ENCODE assay signal across 26 cellular contexts in genomic region chrX:139170526-139171173, GRCh38.
A peak's percentile ranks its signal among the peaks of the same experiment; 100 is the strongest.
DNase-seq lines count a peak whose midpoint lies in the region; FAIRE-seq and TF ChIP-seq lines count a peak whose summit lies in the region.
"Had no signal": no experiment of that assay in that cellular context is flagged by ENCODE, and none has a peak within 500 bp of the region (broad histone marks: within the 10 kb centered on the region; RNA-seq: fewer than 3 reads in every experiment).

No MANE protein-coding gene starts in this region.

- H2BK20ac ChIP-seq in H1 (ENCODE audit: low read length): no peak overlapping the region

- no peak overlapping the region for H3K56ac ChIP-seq in H1 (replicated peaks; ENCODE audit: insufficient read length, low read depth, low read length)

- H2BK12ac ChIP-seq in H1 (ENCODE audit: low read depth, low read length): no peak overlapping the region

- no peaks in the 10 kb centered on the region for H4K20me1 ChIP-seq in H1 (replicated peaks in 1 of 2; ENCODE audit: control insufficient read depth in 1 of 2, insufficient read depth in 2 of 2, low read length in 2 of 2)
- H4K20me1 ChIP-seq: BLaER1 treated with 17β-estradiol and CSF1 and Interleukin-3, amounts not matched to agents 10 nM and 100 nM had no signal

- no peaks in the 10 kb centered on the region for H3K36me3 ChIP-seq in H1 (ENCODE audit: control insufficient read depth in 2 of 4, insufficient read depth in 4 of 4, low read length in 3 of 4)
- H3K36me3 ChIP-seq: BLaER1 treated with 17β-estradiol and CSF1 and Interleukin-3, amounts not matched to agents 10 nM and 100 nM had no signal

- TF ChIP-seq RAD21 in H1 (IDR thresholded peaks at IDR 0.05 in 1 of 2, conservative IDR thresholded peaks at IDR 0.05 in 1 of 2; ENCODE audit: low read depth in 2 of 2, low read length in 2 of 2): no peak

- no peak overlapping the region for H3K14ac ChIP-seq in H1 (ENCODE audit: insufficient read length)

- no peak overlapping the region for H3K4ac ChIP-seq in H1 (replicated peaks; ENCODE audit: insufficient read length, low read depth, low read length)

- H4K5ac ChIP-seq in H1 (ENCODE audit: insufficient read length, low read depth, low read length): no peak overlapping the region

- 70% methylated on average over 5 of the region's 5 CpGs; no CpG with 5 or more reads in 1 of the 2 experiments for WGBS in H1 (ENCODE audit: extremely low coverage in 1 of 2, insufficient coverage in 1 of 2, insufficient read length in 1 of 2, insufficient replicate concordance in 2 of 2, low coverage in 1 of 2, low lambda C conversion rate in 2 of 2, missing lambda C conversion rate in 1 of 2), 2 experiments

- TF ChIP-seq CTCF in H1 (IDR thresholded peaks at IDR 0.05; ENCODE audit: control extremely low read depth in 1 of 3, insufficient read depth in 1 of 3, low read depth in 1 of 3, low read length in 3 of 3): no peak
- TF ChIP-seq CTCF in neural crest cell (conservative IDR thresholded peaks at IDR 0.05): no peak

- peaks cover 23% of the 10 kb centered on the region for H3K36me3 Mint-ChIP-seq in neural crest cell (ENCODE audit: low read depth)
- H3K36me3 Mint-ChIP-seq in activated CD4-positive, alpha-beta T cell treated with anti-CD3 and anti-CD28 coated beads, Interleukin-2, amount 10 ng/mL, durations not matched to agents 7 days and 5 days (ENCODE audit: low read depth): no peaks in the 10 kb centered on the region
- no peaks in the 10 kb centered on the region for H3K36me3 Mint-ChIP-seq in activated naive CD8-positive, alpha-beta T cell treated with anti-CD3 and anti-CD28 coated beads for 36 hours
- H3K36me3 Mint-ChIP-seq: CD14-positive monocyte; CD4-positive, alpha-beta memory T cell; CD4-positive, CD25-positive, alpha-beta regulatory T cell; CD8-positive, alpha-beta memory T cell had no signal

- H4K91ac ChIP-seq in H1 (replicated peaks; ENCODE audit: insufficient read length, low read length): no peak overlapping the region

- no peak overlapping the region for H3K27ac ChIP-seq in H1 (ENCODE audit: low read depth, low read length)
- H3K27ac ChIP-seq: A549; BLaER1 treated with 17β-estradiol and CSF1 and Interleukin-3, amounts not matched to agents 10 nM and 100 nM had no signal

- H3K79me1 ChIP-seq in H1 (ENCODE audit: low read depth, low read length): no peaks in the 10 kb centered on the region

- H3K9ac ChIP-seq in H1 (replicated peaks in 1 of 4; ENCODE audit: extremely low read depth in 1 of 4, low read depth in 3 of 4, low read length in 3 of 4): no peak overlapping the region
- H3K9ac ChIP-seq: BLaER1 treated with 17β-estradiol and CSF1 and Interleukin-3, amounts not matched to agents 10 nM and 100 nM had no signal

- H3K4me2 ChIP-seq in H1 (ENCODE audit: insufficient read depth in 1 of 2, low read depth in 2 of 2, low read length in 2 of 2): no peak overlapping the region
- H3K4me2 ChIP-seq: A549; BLaER1 treated with 17β-estradiol and CSF1 and Interleukin-3, amounts not matched to agents 10 nM and 100 nM had no signal

- H3K23ac ChIP-seq in H1 (ENCODE audit: insufficient read length): no peak overlapping the region

- no peak for DNase-seq in H1 (ENCODE audit: low read depth in 1 of 2, low spot score in 2 of 2)
- no peak for DNase-seq in neural crest cell (ENCODE audit: low read depth, low spot score)
- DNase-seq in activated CD4-positive, CD25-positive, alpha-beta regulatory T cell (lab: John Stamatoyannopoulos, UW): no peak
- DNase-seq in activated CD4-positive, alpha-beta T cell treated with anti-CD3 and anti-CD28 coated beads, Interleukin-2, amount 10 ng/mL, durations not matched to agents 7 days and 5 days: no peak
- DNase-seq in activated naive CD8-positive, alpha-beta T cell treated with anti-CD3 and anti-CD28 coated beads for 36 hours: no peak
- DNase-seq: 8988T; AML-193; CD4-positive, alpha-beta memory T cell; CD4-positive, CD25-positive, alpha-beta regulatory T cell; CD8-positive, alpha-beta memory T cell; COR-L47; DMS 273 treated with DMSO at 0.1 percent for 48 hours; DMS153; DMS53; DMS79; DND-41; EL; GDM1 had no signal

- H4K8ac ChIP-seq in H1 (ENCODE audit: extremely low read depth, insufficient read depth, low read length): no peak overlapping the region

- H2BK5ac ChIP-seq in H1 (ENCODE audit: low read depth, low read length): no peak overlapping the region

- H3K27ac Mint-ChIP-seq in neural crest cell (ENCODE audit: unreplicated experiment): peak overlapping the region; percentile 1
- H3K27ac Mint-ChIP-seq in activated CD4-positive, alpha-beta T cell treated with anti-CD3 and anti-CD28 coated beads, Interleukin-2, amount 10 ng/mL, durations not matched to agents 7 days and 5 days: no peak overlapping the region
- no peak overlapping the region for H3K27ac Mint-ChIP-seq in activated naive CD8-positive, alpha-beta T cell treated with anti-CD3 and anti-CD28 coated beads for 36 hours
- H3K27ac Mint-ChIP-seq: B cell; CD14-positive monocyte; CD8-positive, alpha-beta memory T cell had no signal

- no peaks in the 10 kb centered on the region for H3K9me3 Mint-ChIP-seq in neural crest cell
- no peaks in the 10 kb centered on the region for H3K9me3 Mint-ChIP-seq in activated CD4-positive, alpha-beta T cell treated with anti-CD3 and anti-CD28 coated beads, Interleukin-2, amount 10 ng/mL, durations not matched to agents 7 days and 5 days
- no peaks in the 10 kb centered on the region for H3K9me3 Mint-ChIP-seq in activated naive CD8-positive, alpha-beta T cell treated with anti-CD3 and anti-CD28 coated beads for 36 hours
- H3K9me3 Mint-ChIP-seq: CD4-positive, alpha-beta memory T cell; CD8-positive, alpha-beta memory T cell had no signal

- peak; percentile 58 for FAIRE-seq in H1 (lab: Jason Lieb, UNC)
- FAIRE-seq: GM12878, GM12892, GM18507 had no signal

- no peaks in the 10 kb centered on the region for H3K9me3 ChIP-seq in H1 (ENCODE audit: insufficient read depth in 2 of 2, low read depth in 1 of 2, low read length in 1 of 2)
- no peaks in the 10 kb centered on the region for H3K9me3 ChIP-seq in iPS-18c (ENCODE audit: control insufficient read depth, insufficient read depth, low read length)
- H3K9me3 ChIP-seq: A549; BLaER1 treated with 17β-estradiol and CSF1 and Interleukin-3, amounts not matched to agents 10 nM and 100 nM had no signal

- CTCF ChIA-PET in H1 (lab: Charles Lee; ENCODE audit: partially characterized antibody): no interaction called here
- CTCF ChIA-PET in activated CD4-positive, alpha-beta T cell treated with anti-CD3 and anti-CD28 coated beads, Interleukin-2, amount 10 ng/mL, durations not matched to agents 7 days and 5 days (lab: Charles Lee): no interaction called here

- H2BK15ac ChIP-seq in H1 (ENCODE audit: low read length): no peak overlapping the region

- H2AFZ ChIP-seq in H1 (ENCODE audit: low read length): no peak overlapping the region

- H3K4me1 ChIP-seq in H1 (replicated peaks in 1 of 4; ENCODE audit: control insufficient read depth in 3 of 4, insufficient read depth in 4 of 4, low read length in 3 of 4): 0 out of 7 replicates have a peak, but pooled peaks cover 0 to 3% (median 0%) of the 10 kb centered on the region in 4 experiments
- H3K4me1 ChIP-seq: A549; BLaER1 treated with 17β-estradiol and CSF1 and Interleukin-3, amounts not matched to agents 10 nM and 100 nM had no signal

- no peaks in the 10 kb centered on the region for H3K27me3 Mint-ChIP-seq in neural crest cell (ENCODE audit: low read depth)
- no peaks in the 10 kb centered on the region for H3K27me3 Mint-ChIP-seq in activated CD4-positive, alpha-beta T cell treated with anti-CD3 and anti-CD28 coated beads, Interleukin-2, amount 10 ng/mL, durations not matched to agents 7 days and 5 days
- no peaks in the 10 kb centered on the region for H3K27me3 Mint-ChIP-seq in activated naive CD8-positive, alpha-beta T cell treated with anti-CD3 and anti-CD28 coated beads for 36 hours
- H3K27me3 Mint-ChIP-seq: B cell; CD4-positive, alpha-beta memory T cell; CD4-positive, CD25-positive, alpha-beta regulatory T cell had no signal

- H3K23me2 ChIP-seq in H1 (ENCODE audit: low read depth, low read length): no peaks in the 10 kb centered on the region

- no peak overlapping the region for H2AK5ac ChIP-seq in H1 (ENCODE audit: low read depth, low read length)

- TF ChIP-seq EP300 in H1 (IDR thresholded peaks at IDR 0.05; ENCODE audit: borderline replicate concordance in 1 of 2, low read depth in 2 of 2, low read length in 2 of 2): no peak

- POLR2A ChIA-PET in H1 (lab: Charles Lee; ENCODE audit: partially characterized antibody): no interaction called here
- POLR2A ChIA-PET in activated CD4-positive, alpha-beta T cell treated with anti-CD3 and anti-CD28 coated beads, Interleukin-2, amount 10 ng/mL, durations not matched to agents 7 days and 5 days (lab: Charles Lee): no interaction called here

- H3K18ac ChIP-seq in H1 (ENCODE audit: extremely low read depth, low read length): no peak overlapping the region

- no peaks in the 10 kb centered on the region for H3K79me2 ChIP-seq in H1 (ENCODE audit: control insufficient read depth in 1 of 2, insufficient read depth in 2 of 2, low read length in 2 of 2)

- H2BK120ac ChIP-seq in H1 (replicated peaks; ENCODE audit: low read depth, low read length): no peak overlapping the region

- TF ChIP-seq POLR2A in H1 (IDR thresholded peaks at IDR 0.05; ENCODE audit: control extremely low read depth in 1 of 2, low read depth in 2 of 2, low read length in 2 of 2): no peak

- no peak overlapping the region for H3K4me3 ChIP-seq in H1 (ENCODE audit: extremely low read depth in 1 of 4, insufficient read depth in 2 of 4, low read depth in 3 of 4, low read length in 4 of 4)
- peak overlapping the region; percentile 24; the same call in 1 of the 2 replicates for H3K4me3 ChIP-seq in iPS-18c (ENCODE audit: insufficient read depth, low read depth, low read length)
- H3K4me3 ChIP-seq: A549; BLaER1 treated with 17β-estradiol and CSF1 and Interleukin-3, amounts not matched to agents 10 nM and 100 nM; GM12878 had no signal

- H3K4me3 Mint-ChIP-seq in neural crest cell: no peak overlapping the region
- no peak overlapping the region for H3K4me3 Mint-ChIP-seq in activated CD4-positive, alpha-beta T cell treated with anti-CD3 and anti-CD28 coated beads, Interleukin-2, amount 10 ng/mL, durations not matched to agents 7 days and 5 days
- no peak overlapping the region for H3K4me3 Mint-ChIP-seq in activated naive CD8-positive, alpha-beta T cell treated with anti-CD3 and anti-CD28 coated beads for 36 hours
- H3K4me3 Mint-ChIP-seq: B cell; CD14-positive monocyte; CD4-positive, alpha-beta memory T cell; CD4-positive, CD25-positive, alpha-beta regulatory T cell; CD8-positive, alpha-beta memory T cell had no signal

- peaks cover 18% of the 10 kb centered on the region for H3K4me1 Mint-ChIP-seq in neural crest cell
- no peaks in the 10 kb centered on the region for H3K4me1 Mint-ChIP-seq in activated CD4-positive, alpha-beta T cell treated with anti-CD3 and anti-CD28 coated beads, Interleukin-2, amount 10 ng/mL, durations not matched to agents 7 days and 5 days
- H3K4me1 Mint-ChIP-seq in activated naive CD8-positive, alpha-beta T cell treated with anti-CD3 and anti-CD28 coated beads for 36 hours: no peaks in the 10 kb centered on the region
- H3K4me1 Mint-ChIP-seq: B cell; CD14-positive monocyte; CD4-positive, alpha-beta memory T cell; CD4-positive, CD25-positive, alpha-beta regulatory T cell; CD8-positive, alpha-beta memory T cell had no signal

- no peaks in the 10 kb centered on the region for H3K27me3 ChIP-seq in H1 (replicated peaks in 1 of 4; ENCODE audit: control insufficient read depth in 3 of 4, extremely low read depth in 1 of 4, insufficient read depth in 3 of 4, low read length in 3 of 4)
